Comparison of ENCODE assay signal across 21 cellular contexts in genomic region chr11:65019824-65020223, GRCh38. TPM values are rescaled to one million over a fixed set of nuclear protein-coding genes. Genes with fewer than 3 reads are reported as not detected.
DNase-seq lines count a peak whose midpoint lies in the region; ATAC-seq lines count a peak whose summit lies in the region.
"Had no signal": no experiment of that assay in that cellular context is flagged by ENCODE, and none has a peak within 500 bp of the region (broad histone marks: within the 10 kb centered on the region; RNA-seq: fewer than 3 reads in every experiment).

No MANE protein-coding gene starts in this region.

- no peak for ATAC-seq in activated T-helper 17 cell treated with anti-CD3 and anti-CD28 coated beads, Interleukin-2, amount 50 U/mL, for 72 hours (replicated peaks)
- peak; percentile 42 for ATAC-seq in left lobe of liver
- ATAC-seq in stimulated activated effector memory CD8-positive, alpha-beta T cell treated with anti-CD3 and anti-CD28 coated beads, Interleukin-12 subunit alpha, Interleukin-12 subunit beta, amount 100 ng/mL, for 72 hours = no peak
- ATAC-seq: A549 had no signal

- peaks cover 36% of the 10 kb centered on the region for H3K36me3 Mint-ChIP-seq in T-helper 2 cell treated with Interferon-gamma antibody and Interleukin-4, amounts not matched to agents 5 μg/mL and 100 μg/mL, for 36 hours (ENCODE audit: low read depth)
- peaks cover 18% of the 10 kb centered on the region for H3K36me3 Mint-ChIP-seq in activated T-helper 17 cell treated with anti-CD3 and anti-CD28 coated beads, Interleukin-2, amount 50 U/mL, for 72 hours (ENCODE audit: low read depth)
- H3K36me3 Mint-ChIP-seq in stimulated activated effector memory CD8-positive, alpha-beta T cell treated with anti-CD3 and anti-CD28 coated beads, Interleukin-12 subunit alpha, Interleukin-12 subunit beta, amount 100 ng/mL, for 72 hours = peaks cover 26% of the 10 kb centered on the region

- H3K9me3 Mint-ChIP-seq in T-helper 2 cell treated with Interferon-gamma antibody and Interleukin-4, amounts not matched to agents 5 μg/mL and 100 μg/mL, for 36 hours = no peaks in the 10 kb centered on the region
- no peaks in the 10 kb centered on the region for H3K9me3 Mint-ChIP-seq in activated T-helper 17 cell treated with anti-CD3 and anti-CD28 coated beads, Interleukin-2, amount 50 U/mL, for 72 hours
- no peaks in the 10 kb centered on the region for H3K9me3 Mint-ChIP-seq in stimulated activated effector memory CD8-positive, alpha-beta T cell treated with anti-CD3 and anti-CD28 coated beads, Interleukin-12 subunit alpha, Interleukin-12 subunit beta, amount 100 ng/mL, for 72 hours
- H3K9me3 Mint-ChIP-seq: CD4-positive, alpha-beta memory T cell; HFFc6; IgD-negative memory B cell had no signal

- no peaks in the 10 kb centered on the region for H3K27me3 Mint-ChIP-seq in T-helper 2 cell treated with Interferon-gamma antibody and Interleukin-4, amounts not matched to agents 5 μg/mL and 100 μg/mL, for 36 hours (ENCODE audit: low read depth)
- no peaks in the 10 kb centered on the region for H3K27me3 Mint-ChIP-seq in activated T-helper 17 cell treated with anti-CD3 and anti-CD28 coated beads, Interleukin-2, amount 50 U/mL, for 72 hours
- H3K27me3 Mint-ChIP-seq: CD4-positive, alpha-beta memory T cell; IgD-negative memory B cell had no signal

- no peak for DNase-seq in T-helper 2 cell treated with Interferon-gamma antibody and Interleukin-4, amounts not matched to agents 5 μg/mL and 100 μg/mL, for 36 hours (ENCODE audit: low spot score)
- DNase-seq in T-helper 2 cell = no peak
- DNase-seq in left lobe of liver (ENCODE audit: low spot score) = no peak
- no peak for DNase-seq in stimulated activated effector memory CD8-positive, alpha-beta T cell treated with anti-CD3 and anti-CD28 coated beads, Interleukin-12 subunit alpha, Interleukin-12 subunit beta, amount 100 ng/mL, for 72 hours (ENCODE audit: low spot score in 2 of 2)
- DNase-seq in germinal center (ENCODE audit: low spot score) = no peak
- no peak for DNase-seq in EL
- no peak for DNase-seq in NCI-H2196 treated with DMSO at 0.1 percent for 48 hours (lab: John Stamatoyannopoulos, UW; ENCODE audit: unreplicated experiment)
- DNase-seq: AML-193; CD4-positive, alpha-beta memory T cell; DMS153; DMS79; GF-D8; GM23248; HCEC 1CT; HFFc6 had no signal

- H3K27ac Mint-ChIP-seq in T-helper 2 cell treated with Interferon-gamma antibody and Interleukin-4, amounts not matched to agents 5 μg/mL and 100 μg/mL, for 36 hours = peak overlapping the region; percentile 26
- peak overlapping the region; percentile 63 for H3K27ac Mint-ChIP-seq in activated T-helper 17 cell treated with anti-CD3 and anti-CD28 coated beads, Interleukin-2, amount 50 U/mL, for 72 hours
- H3K27ac Mint-ChIP-seq in stimulated activated effector memory CD8-positive, alpha-beta T cell treated with anti-CD3 and anti-CD28 coated beads, Interleukin-12 subunit alpha, Interleukin-12 subunit beta, amount 100 ng/mL, for 72 hours = peak overlapping the region; percentile 23
- H3K27ac Mint-ChIP-seq: CD4-positive, alpha-beta memory T cell; HFFc6; IgD-negative memory B cell had no signal

- peaks cover 15% of the 10 kb centered on the region for H3K4me1 Mint-ChIP-seq in T-helper 2 cell treated with Interferon-gamma antibody and Interleukin-4, amounts not matched to agents 5 μg/mL and 100 μg/mL, for 36 hours (ENCODE audit: low read depth)
- peaks cover 14% of the 10 kb centered on the region for H3K4me1 Mint-ChIP-seq in activated T-helper 17 cell treated with anti-CD3 and anti-CD28 coated beads, Interleukin-2, amount 50 U/mL, for 72 hours
- H3K4me1 Mint-ChIP-seq in stimulated activated effector memory CD8-positive, alpha-beta T cell treated with anti-CD3 and anti-CD28 coated beads, Interleukin-12 subunit alpha, Interleukin-12 subunit beta, amount 100 ng/mL, for 72 hours = peaks cover 22% of the 10 kb centered on the region

- H3K4me3 Mint-ChIP-seq in T-helper 2 cell treated with Interferon-gamma antibody and Interleukin-4, amounts not matched to agents 5 μg/mL and 100 μg/mL, for 36 hours = no peak overlapping the region
- no peak overlapping the region for H3K4me3 Mint-ChIP-seq in activated T-helper 17 cell treated with anti-CD3 and anti-CD28 coated beads, Interleukin-2, amount 50 U/mL, for 72 hours
- no peak overlapping the region for H3K4me3 Mint-ChIP-seq in stimulated activated effector memory CD8-positive, alpha-beta T cell treated with anti-CD3 and anti-CD28 coated beads, Interleukin-12 subunit alpha, Interleukin-12 subunit beta, amount 100 ng/mL, for 72 hours
- H3K4me3 Mint-ChIP-seq: CD14-positive monocyte, HFFc6, IgD-negative memory B cell had no signal

RNA-seq across cellular contexts. Expression of gene ARL2, which starts 5.9 kb away (rescaled TPM):
- total RNA-seq in activated T-helper 17 cell treated with anti-CD3 and anti-CD28 coated beads, Interleukin-2, amount 50 U/mL, for 72 hours = 10 to 100 TPM; 60.4 to 90.5 TPM
- total RNA-seq in left lobe of liver = 8.9 TPM

RNA-seq across cellular contexts. Expression of gene SNX15, which starts 7.4 kb away (rescaled TPM):
- total RNA-seq in activated T-helper 17 cell treated with anti-CD3 and anti-CD28 coated beads, Interleukin-2, amount 50 U/mL, for 72 hours = 10 to 100 TPM; 13.5 to 14.4 TPM
- total RNA-seq in left lobe of liver = 8.8 TPM

RNA-seq across cellular contexts. Expression of gene SAC3D1, which starts 21.2 kb away (rescaled TPM):
- total RNA-seq in activated T-helper 17 cell treated with anti-CD3 and anti-CD28 coated beads, Interleukin-2, amount 50 U/mL, for 72 hours = 10 to 100 TPM; 12.3 to 20.1 TPM
- 5.7 TPM for total RNA-seq in left lobe of liver

RNA-seq across cellular contexts. Expression of gene BATF2, which starts 23.1 kb away (rescaled TPM):
- total RNA-seq in activated T-helper 17 cell treated with anti-CD3 and anti-CD28 coated beads, Interleukin-2, amount 50 U/mL, for 72 hours = under 1 TPM; 0.28 to 0.37 TPM
- 2.4 TPM for total RNA-seq in left lobe of liver
- total RNA-seq: Daoy had no signal

RNA-seq across cellular contexts. Expression of gene NAALADL1, which starts 38.5 kb away (rescaled TPM):
- 10 to 100 TPM; 11.2 to 12.6 TPM for total RNA-seq in activated T-helper 17 cell treated with anti-CD3 and anti-CD28 coated beads, Interleukin-2, amount 50 U/mL, for 72 hours
- total RNA-seq in left lobe of liver = 0.78 TPM
- total RNA-seq: Daoy, HFFc6, HT1080 had no signal
